ENCODE assay signal across 8 cellular contexts in the genomic region with DNA sequence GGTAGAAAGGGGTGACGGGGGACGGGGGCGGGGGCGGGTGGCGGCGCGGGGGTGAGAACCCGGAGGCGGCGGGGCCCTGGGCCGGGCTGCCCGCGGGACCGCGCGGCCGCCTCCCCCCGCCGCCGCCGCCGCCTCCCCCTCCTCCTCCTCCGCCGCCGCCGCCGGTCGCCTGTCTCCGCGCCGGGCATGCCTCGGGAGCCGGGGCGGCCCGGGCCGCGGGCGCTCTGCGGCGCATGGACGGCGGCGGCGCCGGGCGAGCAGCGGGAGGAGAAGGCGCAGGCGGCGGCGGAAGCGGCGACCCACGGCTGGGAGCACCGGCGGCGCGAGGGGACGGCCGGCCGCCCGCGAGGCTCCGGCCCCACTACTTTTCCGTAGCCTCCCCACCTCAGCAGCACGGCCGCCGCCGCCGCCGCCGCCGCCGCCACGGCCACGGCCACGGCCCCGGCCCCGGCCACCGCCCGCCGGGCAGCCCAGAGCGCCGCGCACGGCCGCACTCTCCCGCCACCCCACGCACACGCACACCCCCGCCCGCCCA. TPM values are rescaled to one million over a fixed set of nuclear protein-coding genes. Genes with fewer than 3 reads are reported as not detected.
A peak's percentile ranks its signal among the peaks of the same experiment; 100 is the strongest.
DNase-seq lines count a peak whose midpoint lies in the region; ATAC-seq and TF ChIP-seq lines count a peak whose summit lies in the region.

A gene (plus strand): TSS at position 161 of the 535 bp plus-strand sequence.

- H3K27me3 Mint-ChIP-seq in chondrocyte (ENCODE audit: low read depth) = peaks cover 22% of the 10 kb centered on the region
- H3K27me3 Mint-ChIP-seq in type B pancreatic cell = peaks cover 77% of the 10 kb centered on the region

- H3K4me1 Mint-ChIP-seq in chondrocyte (ENCODE audit: low read depth) (peaks cover 25% of the 10 kb centered on the region), type B pancreatic cell (ENCODE audit: unreplicated experiment) (peaks cover 14% of the 10 kb centered on the region)

- peaks cover 68% of the 10 kb centered on the region for H3K27me3 ChIP-seq in HUES6 (ENCODE audit: control insufficient read depth, insufficient read depth, low read length)
- H3K27me3 ChIP-seq in lower lobe of right lung (ENCODE audit: low read depth) = peaks cover 58% of the 10 kb centered on the region

- H3K4me3 ChIP-seq in HUES6 (ENCODE audit: low read depth, low read length) (peak within 1 kb of the TSS; percentile 74), lower lobe of right lung (peak within 1 kb of the TSS; percentile 53)

- intact Hi-C loops in lower lobe of right lung (cut with DNase I) = no loop called here

- TF ChIP-seq CTCF in chondrocyte (IDR thresholded peaks at IDR 0.05) (no peak), lower lobe of right lung (IDR thresholded peaks at IDR 0.05) (no peak), type B pancreatic cell (conservative IDR thresholded peaks at IDR 0.05) (no peak)

- H3K36me3 Mint-ChIP-seq in chondrocyte (ENCODE audit: low read depth) (no peaks in the 10 kb centered on the region), type B pancreatic cell (peaks cover 3% of the 10 kb centered on the region)

- ATAC-seq in lower lobe of right lung (peak in 1 of 2 donors; percentile 10), HG03196 (IDR thresholded peaks at IDR 0.05; ENCODE audit: unreplicated experiment) (no peak)

- H3K36me3 ChIP-seq in HUES6 (ENCODE audit: control insufficient read depth, insufficient read depth, low read length) = no peaks in the 10 kb centered on the region
- no peaks in the 10 kb centered on the region for H3K36me3 ChIP-seq in lower lobe of right lung

- H3K27ac Mint-ChIP-seq in chondrocyte (ENCODE audit: unreplicated experiment) (peak within 1 kb of the TSS; percentile 97), type B pancreatic cell (peak within 1 kb of the TSS; percentile 91)

- DNase-seq in NCI-H1105 (lab: John Stamatoyannopoulos, UW) (peak; percentile 16), NCI-H1105 treated with DMSO at 0.1 percent for 48 hours (lab: John Stamatoyannopoulos, UW) (no peak), chondrocyte (ENCODE audit: low spot score) (no peak), lower lobe of right lung (no peak), type B pancreatic cell (ENCODE audit: extremely low spot score, unreplicated experiment) (no peak), COR-L47 (lab: John Stamatoyannopoulos, UW) (no peak)

- peak within 1 kb of the TSS; percentile 58 for H3K9ac ChIP-seq in HUES6 (ENCODE audit: low read length)

- H3K4me3 Mint-ChIP-seq in chondrocyte (ENCODE audit: unreplicated experiment) (peak within 1 kb of the TSS; percentile 95), type B pancreatic cell (peak within 1 kb of the TSS; percentile 93)

- H3K9me3 Mint-ChIP-seq in chondrocyte (ENCODE audit: low read depth) (no peaks in the 10 kb centered on the region), type B pancreatic cell (no peaks in the 10 kb centered on the region)

- no peaks in the 10 kb centered on the region for H3K9me3 ChIP-seq in HUES6 (ENCODE audit: control insufficient read depth, insufficient read depth, low read depth, low read length)
- no peaks in the 10 kb centered on the region for H3K9me3 ChIP-seq in lower lobe of right lung

- H3K4me1 ChIP-seq in HUES6 (ENCODE audit: control insufficient read depth, insufficient read depth, low read length) (peaks cover 42% of the 10 kb centered on the region), lower lobe of right lung (peaks cover 6% of the 10 kb centered on the region)

- H3K27ac ChIP-seq in HUES6 (ENCODE audit: low read depth, low read length) = no peak within 1 kb of the TSS
- peak within 1 kb of the TSS; percentile 51 for H3K27ac ChIP-seq in lower lobe of right lung

RNA-seq across cellular contexts. Expression of the gene that starts here (rescaled TPM):
- total RNA-seq in chondrocyte (1.6 to 5.7 TPM (median 2.6 TPM) in 3 replicates), lower lobe of right lung (0.95 TPM), type B pancreatic cell (ENCODE audit: low replicate concordance) (3.4 and 8.7 TPM in 2 replicates)
